In the genomic region with DNA sequence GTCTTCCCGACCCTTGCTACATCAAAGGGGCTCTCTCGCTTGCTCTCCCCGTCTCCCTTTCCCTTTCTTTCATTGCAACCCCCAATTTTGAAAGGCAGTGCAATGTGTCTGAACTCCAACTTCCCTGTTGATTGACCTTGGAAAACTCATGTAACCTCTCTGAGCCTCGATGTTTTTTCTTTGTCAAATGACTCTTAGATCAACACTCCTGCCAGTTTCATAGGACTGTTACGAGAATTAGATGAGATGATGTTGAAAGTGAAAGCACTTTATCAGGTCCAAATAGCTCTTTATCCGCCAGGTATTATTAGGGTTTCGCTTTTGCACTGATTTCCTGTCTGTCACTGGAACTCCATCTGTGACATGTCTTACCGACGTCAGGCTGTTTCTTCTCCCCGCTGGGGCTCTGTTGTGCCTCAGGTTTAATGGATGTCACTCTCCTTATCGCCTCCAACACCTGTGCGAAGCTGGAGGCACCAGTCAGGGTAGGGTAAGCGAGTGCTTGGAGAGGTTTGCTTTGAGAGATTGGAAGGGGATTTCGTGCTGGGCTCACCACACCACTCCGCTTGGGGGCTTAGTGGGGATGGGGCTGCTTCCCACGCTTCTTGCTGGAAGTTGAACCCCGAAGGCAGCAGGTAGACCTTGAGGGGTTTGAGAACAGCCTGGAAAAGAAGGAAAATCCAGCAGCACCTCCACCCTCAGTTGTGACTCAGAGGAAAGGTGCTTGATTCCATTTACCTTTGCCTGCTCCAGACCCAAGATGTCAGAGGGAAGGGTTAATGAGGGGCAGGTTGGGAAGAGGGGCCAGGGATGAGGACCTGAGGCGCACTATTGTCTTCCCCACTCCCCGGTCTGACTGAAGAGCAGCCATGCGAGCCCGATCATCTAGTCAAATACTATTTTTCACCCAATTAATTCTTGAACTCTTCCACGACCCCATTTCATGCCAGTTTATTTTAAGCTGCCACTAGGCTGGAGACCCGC, we compare ENCODE assay signal across 11 cellular contexts. TPM values are rescaled to one million over a fixed set of nuclear protein-coding genes. Genes with fewer than 3 reads are reported as not detected.
DNase-seq lines count a peak whose midpoint lies in the region; TF ChIP-seq lines count a peak whose summit lies in the region.
"Had no signal": no experiment of that assay in that cellular context is flagged by ENCODE, and none has a peak within 500 bp of the region (broad histone marks: within the 10 kb centered on the region; RNA-seq: fewer than 3 reads in every experiment).

No MANE protein-coding gene starts in this region.

- peaks cover 74% of the 10 kb centered on the region for H3K4me1 ChIP-seq in left ventricle myocardium inferior
- peaks cover 14% of the 10 kb centered on the region for H3K4me1 ChIP-seq in iPS-15b (ENCODE audit: control insufficient read depth, insufficient read depth, low read length)

- H3K79me2 ChIP-seq in SU-DHL-6 (ENCODE audit: insufficient read depth, low read length) = no peaks in the 10 kb centered on the region

- H3K9me3 ChIP-seq in left ventricle myocardium inferior (replicated peaks) = no peaks in the 10 kb centered on the region
- no peaks in the 10 kb centered on the region for H3K9me3 ChIP-seq in SU-DHL-6 (ENCODE audit: insufficient read depth, low read length)
- no peaks in the 10 kb centered on the region for H3K9me3 ChIP-seq in iPS-15b (ENCODE audit: control insufficient read depth, insufficient read depth, low read length)

- H3K36me3 Mint-ChIP-seq in type B pancreatic cell = no peaks in the 10 kb centered on the region

- peak overlapping the region; percentile 69 for H3K4me3 Mint-ChIP-seq in type B pancreatic cell

- H3K27me3 Mint-ChIP-seq in type B pancreatic cell = peaks cover 98% of the 10 kb centered on the region

- peak overlapping the region; percentile 18 for H3K4me2 ChIP-seq in SU-DHL-6 (ENCODE audit: low read depth, low read length, poor library complexity, severe bottlenecking)

- H3F3A ChIP-seq in SU-DHL-6 (ENCODE audit: insufficient read depth) = no peaks in the 10 kb centered on the region

- no peaks in the 10 kb centered on the region for H3K9me3 Mint-ChIP-seq in type B pancreatic cell

- peaks cover 28% of the 10 kb centered on the region for H3K4me1 Mint-ChIP-seq in type B pancreatic cell (ENCODE audit: unreplicated experiment)

- no peak overlapping the region for H2AFZ ChIP-seq in SU-DHL-6 (ENCODE audit: low read depth, low read length, severe bottlenecking)

- no peaks in the 10 kb centered on the region for H3K36me3 ChIP-seq in left ventricle myocardium inferior
- H3K36me3 ChIP-seq in SU-DHL-6 (ENCODE audit: low read length) = no peaks in the 10 kb centered on the region
- H3K36me3 ChIP-seq in iPS-15b (ENCODE audit: control insufficient read depth, insufficient read depth, low read length) = no peaks in the 10 kb centered on the region

- DNase-seq in left ventricle myocardium inferior (no peak), cardiac septum (ENCODE audit: low spot score) (no peak), type B pancreatic cell (ENCODE audit: extremely low spot score, unreplicated experiment) (no peak), HT-29 (ENCODE audit: low spot score) (no peak), substantia nigra (lab: John Stamatoyannopoulos, UW) (no peak), cerebellum (ENCODE audit: low spot score) (no peak)
- DNase-seq: DMS153 had no signal

- intact Hi-C loops in left ventricle myocardium inferior (cut with micrococcal nuclease) = no loop called here
- intact Hi-C loops in cardiac septum (cut with DNase I) = no loop called here

- no peak overlapping the region for H3K9ac ChIP-seq in SU-DHL-6 (ENCODE audit: low read length)
- H3K9ac ChIP-seq in iPS-15b (ENCODE audit: low read depth, low read length) = no peak overlapping the region

- peak overlapping the region; percentile 27 for H3K27ac Mint-ChIP-seq in type B pancreatic cell

- no peak for TF ChIP-seq CTCF in left ventricle myocardium inferior (IDR thresholded peaks at IDR 0.05; ENCODE audit: borderline replicate concordance)
- no peak for TF ChIP-seq CTCF in SU-DHL-6 (IDR thresholded peaks at IDR 0.05; ENCODE audit: insufficient read depth, low read length, poor library complexity, severe bottlenecking)
- TF ChIP-seq CTCF in type B pancreatic cell (conservative IDR thresholded peaks at IDR 0.05) = no peak

- no peaks in the 10 kb centered on the region for H4K20me1 ChIP-seq in SU-DHL-6 (ENCODE audit: low read depth, low read length)

- no peaks in the 10 kb centered on the region for H3K9me2 ChIP-seq in SU-DHL-6 (replicated peaks; ENCODE audit: insufficient read depth, low read length)

- peak overlapping the region; percentile 64 for H3K4me3 ChIP-seq in left ventricle myocardium inferior
- H3K4me3 ChIP-seq in SU-DHL-6 (ENCODE audit: insufficient read depth, low read length, poor library complexity, severe bottlenecking) = no peak overlapping the region
- peak overlapping the region; percentile 62 for H3K4me3 ChIP-seq in iPS-15b (ENCODE audit: low read depth, low read length)

- H3K27me3 ChIP-seq in left ventricle myocardium inferior (ENCODE audit: low read depth) = peaks cover 99% of the 10 kb centered on the region
- no peaks in the 10 kb centered on the region for H3K27me3 ChIP-seq in SU-DHL-6 (ENCODE audit: low read length)
- peaks cover 97% of the 10 kb centered on the region for H3K27me3 ChIP-seq in iPS-15b (ENCODE audit: control insufficient read depth, insufficient read depth, low read length)

- no peak overlapping the region for H3K27ac ChIP-seq in left ventricle myocardium inferior (replicated peaks)
- no peak overlapping the region for H3K27ac ChIP-seq in SU-DHL-6 (ENCODE audit: low read depth, low read length)
- H3K27ac ChIP-seq in substantia nigra (ENCODE audit: low read depth, low read length, poor library complexity, severe bottlenecking) = no peak overlapping the region
- H3K27ac ChIP-seq: epithelial cell of prostate had no signal

RNA-seq across cellular contexts. Expression of a gene that starts 4.3 kb away (rescaled TPM):
- total RNA-seq in left ventricle myocardium inferior (not detected), cardiac septum (0.46 TPM), type B pancreatic cell (ENCODE audit: low replicate concordance) (1.7 and 2.2 TPM in 2 replicates), cerebellum (154 TPM)
- 22.6 and 29.8 TPM in 2 replicates for total RNA-seq in HT-29 (2014; rRNA removed; shearing (Covaris generic))

RNA-seq across cellular contexts. Expression of a gene that starts 50.8 kb away (rescaled TPM):
- total RNA-seq in left ventricle myocardium inferior (0.82 TPM), cardiac septum (1.7 TPM), type B pancreatic cell (ENCODE audit: low replicate concordance) (not detected in 2 replicates), cerebellum (not detected)
- total RNA-seq in HT-29 (2014; rRNA removed; shearing (Covaris generic)) = 0.42 TPM in 1 of 2 replicates, not detected in the other
- total RNA-seq: T-helper 2 cell treated with Interferon-gamma antibody and Interleukin-4, amounts not matched to agents 100 ng/mL and 5 ng/mL, for 36 hours had no signal
